In genomic region chr5:133966090-133966489, GRCh38 we compare ENCODE assay signal across 22 cellular contexts. TPM values are rescaled to one million over a fixed set of nuclear protein-coding genes. Genes with fewer than 3 reads are reported as not detected.
DNase-seq lines count a peak whose midpoint lies in the region; ATAC-seq and TF ChIP-seq lines count a peak whose summit lies in the region.
"Had no signal": no experiment of that assay in that cellular context is flagged by ENCODE, and none has a peak within 500 bp of the region (broad histone marks: within the 10 kb centered on the region; RNA-seq: fewer than 3 reads in every experiment).

No MANE protein-coding gene starts in this region.

- no peak overlapping the region for H3K14ac ChIP-seq in mesenchymal stem cell (ENCODE audit: low read length in 2 of 2)

- intact Hi-C loops in CD4-positive, alpha-beta T cell (cut with DNase I, micrococcal nuclease): loop anchor here in 1 of 2 experiments (5.0 to 10.0 kb wide), 3 partner anchors 914 to 1101 kb away; partner anchors contain the start of genes GDF9, HSPA4, PCBD2 and UQCRQ
- intact Hi-C loops in Panc1 (cut with micrococcal nuclease; ENCODE audit: unreplicated experiment): no loop called here

- H3K9ac ChIP-seq in mesenchymal stem cell (ENCODE audit: low read length): peak overlapping the region; percentile 99

- H3K27me3 ChIP-seq in CD4-positive, alpha-beta T cell (ENCODE audit: control insufficient read depth, insufficient read depth, low read length): no peaks in the 10 kb centered on the region
- H3K27me3 ChIP-seq in Panc1 (ENCODE audit: control insufficient read depth, insufficient read depth, low read length): no peaks in the 10 kb centered on the region
- no peaks in the 10 kb centered on the region for H3K27me3 ChIP-seq in mesenchymal stem cell (ENCODE audit: control insufficient read depth in 1 of 2, insufficient read depth in 1 of 2, low read length in 2 of 2)
- H3K27me3 ChIP-seq: SJCRH30 had no signal

- peaks cover 66% of the 10 kb centered on the region for H3K4me1 Mint-ChIP-seq in activated T-cell treated with anti-CD3 and anti-CD28 coated beads, Interleukin-2, amount 50 U/mL, for 72 hours (ENCODE audit: low read depth)
- peaks cover 64% of the 10 kb centered on the region for H3K4me1 Mint-ChIP-seq in activated T-cell treated with anti-CD3 and anti-CD28 coated beads, Interleukin-2, amount 50 U/mL, for 4 hours (ENCODE audit: low read depth)
- peaks cover 70% of the 10 kb centered on the region for H3K4me1 Mint-ChIP-seq in CD4-positive, alpha-beta T cell (ENCODE audit: low read depth)

- CTCF ChIA-PET in CD4-positive, alpha-beta T cell (lab: Charles Lee): no interaction called here
- CTCF ChIA-PET in Panc1 (lab: Charles Lee): no interaction called here

- no peaks in the 10 kb centered on the region for H3K79me1 ChIP-seq in mesenchymal stem cell (replicated peaks; ENCODE audit: low read length, poor library complexity, severe bottlenecking)

- H3K27ac ChIP-seq in CD4-positive, alpha-beta T cell (ENCODE audit: low read depth, low read length): no peak overlapping the region
- H3K27ac ChIP-seq in Panc1 (ENCODE audit: low read length): no peak overlapping the region
- H3K27ac ChIP-seq in mesenchymal stem cell (ENCODE audit: low read length, poor library complexity, severe bottlenecking): no peak overlapping the region
- H3K27ac ChIP-seq: 22Rv1, SJCRH30 had no signal

- H3K4me3 ChIP-seq in Panc1 (ENCODE audit: low read depth in 2 of 2, low read length in 2 of 2) (no peak overlapping the region), mesenchymal stem cell (ENCODE audit: insufficient read depth in 1 of 2, low read depth in 1 of 2, low read length in 2 of 2) (no peak overlapping the region)
- H3K4me3 ChIP-seq: SJCRH30 had no signal

- no peak overlapping the region for H3K4me3 Mint-ChIP-seq in activated T-cell treated with anti-CD3 and anti-CD28 coated beads, Interleukin-2, amount 50 U/mL, for 72 hours
- H3K4me3 Mint-ChIP-seq in activated T-cell treated with anti-CD3 and anti-CD28 coated beads, Interleukin-2, amount 50 U/mL, for 4 hours: no peak overlapping the region
- H3K4me3 Mint-ChIP-seq in CD4-positive, alpha-beta T cell: peak overlapping the region; percentile 94

- H3K23ac ChIP-seq in mesenchymal stem cell (ENCODE audit: low read length in 2 of 2): no peak overlapping the region

- POLR2A ChIA-PET in CD4-positive, alpha-beta T cell (lab: Charles Lee): no interaction called here
- POLR2A ChIA-PET in Panc1 (lab: Charles Lee): interaction anchor here (0.6 kb wide), 1 partner anchor 41 kb away, joined by 3 read pairs; no protein-coding TSS in a partner anchor

- H3K27ac Mint-ChIP-seq in activated T-cell treated with anti-CD3 and anti-CD28 coated beads, Interleukin-2, amount 50 U/mL, for 72 hours: peak overlapping the region; percentile 65
- H3K27ac Mint-ChIP-seq in CD4-positive, alpha-beta T cell: no peak overlapping the region
- H3K27ac Mint-ChIP-seq in activated naive CD4-positive, alpha-beta T cell treated with anti-CD3 and anti-CD28 coated beads, Interleukin-2, amount 50 U/mL, for 72 hours: no peak overlapping the region

- in situ Hi-C loops in Panc1 (cut with HindIII; ENCODE audit: low pct_unique_long_range_greater_than_20kb, low sequenced_read_pairs): no loop called here

- no peak overlapping the region for H2BK15ac ChIP-seq in mesenchymal stem cell (ENCODE audit: low read depth, poor library complexity, severe bottlenecking)

- H2BK12ac ChIP-seq in mesenchymal stem cell (ENCODE audit: low read length in 2 of 2): no peak overlapping the region

- no peak for ATAC-seq in activated T-cell treated with anti-CD3 and anti-CD28 coated beads, Interleukin-2, amount 50 U/mL, for 72 hours (replicated peaks in 1 of 2)
- no peak for ATAC-seq in activated T-cell treated with anti-CD3 and anti-CD28 coated beads, Interleukin-2, amount 50 U/mL, for 4 hours
- ATAC-seq in CD4-positive, alpha-beta T cell (ENCODE audit: poor library complexity): no peak
- no peak for ATAC-seq in Panc1
- no peak for ATAC-seq in activated naive CD4-positive, alpha-beta T cell treated with anti-CD3 and anti-CD28 coated beads, Interleukin-2, amount 50 U/mL, for 72 hours
- ATAC-seq: SK-N-SH treated with all-trans-retinoic acid at 6 μM for 48 hours had no signal

- H3K36me3 ChIP-seq in Panc1 (ENCODE audit: control insufficient read depth, insufficient read depth, low read length) (no peaks in the 10 kb centered on the region), mesenchymal stem cell (ENCODE audit: control insufficient read depth in 1 of 2, insufficient read depth in 2 of 2, low read depth in 1 of 2, low read length in 2 of 2) (peaks cover 5 to 8% of the 10 kb centered on the region in 2 experiments)

- H3K4ac ChIP-seq in mesenchymal stem cell (ENCODE audit: low read depth in 1 of 2, low read length in 2 of 2): no peak overlapping the region

- H4K91ac ChIP-seq in mesenchymal stem cell (ENCODE audit: low read length): no peak overlapping the region

- H4K8ac ChIP-seq in mesenchymal stem cell (ENCODE audit: low read length): no peak overlapping the region

- DNase-seq in activated T-cell treated with anti-CD3 and anti-CD28 coated beads, Interleukin-2, amount 50 U/mL, for 72 hours: no peak
- DNase-seq in activated T-cell treated with anti-CD3 and anti-CD28 coated beads, Interleukin-2, amount 50 U/mL, for 4 hours: no peak
- no peak for DNase-seq in CD4-positive, alpha-beta T cell
- DNase-seq in Panc1 (ENCODE audit: low read depth, low spot score): no peak
- DNase-seq in mesenchymal stem cell: no peak
- no peak for DNase-seq in activated naive CD4-positive, alpha-beta T cell treated with anti-CD3 and anti-CD28 coated beads, Interleukin-2, amount 50 U/mL, for 72 hours (ENCODE audit: low spot score in 2 of 2)
- DNase-seq in activated gamma-delta T cell (lab: John Stamatoyannopoulos, UW): no peak
- no peak for DNase-seq in globus pallidus (ENCODE audit: low spot score)
- DNase-seq: ACHN, H7, KG1, MM.1S, NCI-H1048, NCI-H1417 treated with DMSO at 0.1 percent for 48 hours, NCI-H1694 treated with DMSO at 0.1 percent for 48 hours, NCI-H2081, NCI-H2227 treated with DMSO at 0.1 percent for 48 hours, NCI-H526 treated with DMSO at 0.1 percent for 48 hours, OCI-M1, SJCRH30 had no signal

- peaks cover 0 to 5% of the 10 kb centered on the region in 2 donors for H3K9me3 Mint-ChIP-seq in activated T-cell treated with anti-CD3 and anti-CD28 coated beads, Interleukin-2, amount 50 U/mL, for 72 hours
- H3K9me3 Mint-ChIP-seq in activated T-cell treated with anti-CD3 and anti-CD28 coated beads, Interleukin-2, amount 50 U/mL, for 4 hours: no peaks in the 10 kb centered on the region
- H3K9me3 Mint-ChIP-seq in CD4-positive, alpha-beta T cell: no peaks in the 10 kb centered on the region
- H3K9me3 Mint-ChIP-seq in activated naive CD4-positive, alpha-beta T cell treated with anti-CD3 and anti-CD28 coated beads, Interleukin-2, amount 50 U/mL, for 72 hours: peaks cover 0 to 20% of the 10 kb centered on the region in 2 donors

- TSS peak; percentile 26 for BruUV-seq in Panc1 (replicated peaks; lab: Mats Ljungman, UMichigan)

- WGBS in mesenchymal stem cell: 97% methylated on average over 9 of the region's 10 CpGs

- no peak overlapping the region for H2BK5ac ChIP-seq in mesenchymal stem cell (ENCODE audit: low read depth, low read length, poor library complexity, severe bottlenecking)

- no peak overlapping the region for H3K18ac ChIP-seq in mesenchymal stem cell (ENCODE audit: low read depth in 1 of 2, low read length in 2 of 2)

- no peak overlapping the region for H2AFZ ChIP-seq in mesenchymal stem cell (ENCODE audit: low read depth, low read length)

- H3K4me1 ChIP-seq in Panc1 (ENCODE audit: control insufficient read depth, insufficient read depth, low read length) (peaks cover 5% of the 10 kb centered on the region), mesenchymal stem cell (ENCODE audit: control insufficient read depth, insufficient read depth, low read depth, low read length) (peaks cover 11% of the 10 kb centered on the region)
- H3K4me1 ChIP-seq: SJCRH30 had no signal

- H3K27me3 Mint-ChIP-seq in activated T-cell treated with anti-CD3 and anti-CD28 coated beads, Interleukin-2, amount 50 U/mL, for 72 hours (ENCODE audit: low read depth): no peaks in the 10 kb centered on the region
- H3K27me3 Mint-ChIP-seq in activated T-cell treated with anti-CD3 and anti-CD28 coated beads, Interleukin-2, amount 50 U/mL, for 4 hours (ENCODE audit: low read depth): no peaks in the 10 kb centered on the region
- H3K27me3 Mint-ChIP-seq in CD4-positive, alpha-beta T cell: no peaks in the 10 kb centered on the region

- H2AK5ac ChIP-seq in mesenchymal stem cell (ENCODE audit: low read length, severe bottlenecking): no peak overlapping the region

- H3K9me3 ChIP-seq in CD4-positive, alpha-beta T cell (ENCODE audit: control insufficient read depth, low read length): no peaks in the 10 kb centered on the region
- H3K9me3 ChIP-seq in Panc1 (ENCODE audit: control insufficient read depth, insufficient read depth, low read depth, low read length) (no peaks in the 10 kb centered on the region), mesenchymal stem cell (ENCODE audit: control insufficient read depth, low read length) (no peaks in the 10 kb centered on the region)
- H3K9me3 ChIP-seq: SJCRH30 had no signal

- H3K4me2 ChIP-seq in mesenchymal stem cell (ENCODE audit: low read length, poor library complexity, severe bottlenecking): no peak overlapping the region

- peaks cover 7 to 20% of the 10 kb centered on the region in 2 donors for H3K36me3 Mint-ChIP-seq in activated T-cell treated with anti-CD3 and anti-CD28 coated beads, Interleukin-2, amount 50 U/mL, for 72 hours (ENCODE audit: insufficient read depth in 2 of 2)
- H3K36me3 Mint-ChIP-seq in activated T-cell treated with anti-CD3 and anti-CD28 coated beads, Interleukin-2, amount 50 U/mL, for 4 hours (ENCODE audit: insufficient read depth): peaks cover 6% of the 10 kb centered on the region
- peaks cover 39% of the 10 kb centered on the region for H3K36me3 Mint-ChIP-seq in CD4-positive, alpha-beta T cell (ENCODE audit: low read depth)
- H3K36me3 Mint-ChIP-seq in activated naive CD4-positive, alpha-beta T cell treated with anti-CD3 and anti-CD28 coated beads, Interleukin-2, amount 50 U/mL, for 72 hours: peaks cover 14 to 50% of the 10 kb centered on the region in 2 donors

- TF ChIP-seq CTCF in CD4-positive, alpha-beta T cell (IDR thresholded peaks at IDR 0.05): no peak
- no peak for TF ChIP-seq CTCF in Panc1 (IDR thresholded peaks at IDR 0.05)

- no peak overlapping the region for H2BK120ac ChIP-seq in mesenchymal stem cell (ENCODE audit: low read depth, low read length)

RNA-seq across cellular contexts. Expression of gene C5orf15, which starts 2.3 kb away (rescaled TPM):
- total RNA-seq in activated T-cell treated with anti-CD3 and anti-CD28 coated beads, Interleukin-2, amount 50 U/mL, for 72 hours: 10 to 100 TPM; 21.8 to 22.8 TPM
- total RNA-seq in activated T-cell treated with anti-CD3 and anti-CD28 coated beads, Interleukin-2, amount 50 U/mL, for 4 hours: 10 to 100 TPM; 26.0 to 31.2 (median 28.6) TPM
- total RNA-seq in CD4-positive, alpha-beta T cell: 10 to 100 TPM; 12.3 to 15.5 TPM
- total RNA-seq in Panc1 (2021; ENCODE audit: unreplicated experiment): 63.2 TPM
- polyA plus RNA-seq in Panc1 (2012; ENCODE audit: insufficient read length): 80.6 TPM
- 132 TPM for polyA plus RNA-seq in mesenchymal stem cell (2013, experiment 1 of 2)
- 138 TPM for polyA plus RNA-seq in mesenchymal stem cell (2013, experiment 2 of 2)
- 10 to 100 TPM; 20.6 to 28.1 TPM for total RNA-seq in activated naive CD4-positive, alpha-beta T cell treated with anti-CD3 and anti-CD28 coated beads, Interleukin-2, amount 50 U/mL, for 72 hours

RNA-seq across cellular contexts. Expression of gene VDAC1, which starts 38.7 kb away (rescaled TPM):
- 100 to 1,000 TPM; 252 to 258 TPM for total RNA-seq in activated T-cell treated with anti-CD3 and anti-CD28 coated beads, Interleukin-2, amount 50 U/mL, for 72 hours
- total RNA-seq in activated T-cell treated with anti-CD3 and anti-CD28 coated beads, Interleukin-2, amount 50 U/mL, for 4 hours: 100 to 1,000 TPM; 390 to 444 (median 392) TPM
- 10 to 100 TPM; 46.8 to 50.9 TPM for total RNA-seq in CD4-positive, alpha-beta T cell
- total RNA-seq in Panc1 (2021; ENCODE audit: unreplicated experiment): 395 TPM
- polyA plus RNA-seq in Panc1 (2012; ENCODE audit: insufficient read length): 502 TPM
- polyA plus RNA-seq in mesenchymal stem cell (2013, experiment 1 of 2): 183 TPM
- 184 TPM for polyA plus RNA-seq in mesenchymal stem cell (2013, experiment 2 of 2)
- 100 to 1,000 TPM; 289 to 522 TPM for total RNA-seq in activated naive CD4-positive, alpha-beta T cell treated with anti-CD3 and anti-CD28 coated beads, Interleukin-2, amount 50 U/mL, for 72 hours
